In genomic region chr6:128690063-128690462, GRCh38 we compare ENCODE assay signal across 25 cellular contexts.
"Had no signal": no experiment of that assay in that cellular context is flagged by ENCODE, and none has a peak within 500 bp of the region (broad histone marks: within the 10 kb centered on the region; RNA-seq: fewer than 3 reads in every experiment).

No MANE protein-coding gene starts in this region.

- H3K4me1 ChIP-seq: neural progenitor cell, parathyroid adenoma, psoas muscle, right lobe of liver, tibial nerve, vagina had no signal

- H3K4me3 ChIP-seq: hepatocyte, lung, neural progenitor cell, psoas muscle, right lobe of liver, smooth muscle cell, tibial nerve, vagina had no signal

- H3K27me3 ChIP-seq: hepatocyte, neural progenitor cell, neutrophil, right lobe of liver, tibial nerve, vagina had no signal

- DNase-seq: islet precursor cell; mesendoderm; naive B cell; natural killer cell; nephron progenitor cell; occipital lobe; psoas muscle; right lobe of liver; stimulated activated CD4-positive, alpha-beta T cell treated with anti-CD3 and anti-CD28 coated beads, Interleukin-1b, Interleukin-23, amount 100 ng/mL, for 48 hours; stimulated activated CD4-positive, alpha-beta T cell treated with anti-CD3 and anti-CD28 coated beads, Interleukin-2, amount 100 ng/mL, for 48 hours; stimulated activated CD4-positive, alpha-beta T cell treated with anti-CD3 and anti-CD28 coated beads, Interleukin-4, amount 100 ng/mL, for 4 hours; stimulated activated CD8-positive, alpha-beta memory T cell treated with anti-CD3 and anti-CD28 coated beads, Interleukin-4, amount 100 ng/mL, for 48 hours; stimulated activated naive CD4-positive, alpha-beta T cell treated with Interleukin-2 at 50 U/mL for 16 hours; stimulated activated naive CD8-positive, alpha-beta T cell treated with anti-CD3 and anti-CD28 coated beads, Interleukin-15, amount 100 ng/mL, for 72 hours; substantia nigra had no signal

- H3K9me3 ChIP-seq: neutrophil, right lobe of liver, vagina had no signal

- H3K36me3 ChIP-seq: neural progenitor cell, neutrophil, right lobe of liver, tibial nerve, vagina had no signal

- H3K27ac ChIP-seq: hepatocyte, neural progenitor cell, neutrophil, parathyroid adenoma, psoas muscle, right lobe of liver, tibial nerve, vagina had no signal

- ATAC-seq: left lobe of liver; natural killer cell; psoas muscle; right lobe of liver; stimulated activated memory B cell treated with anti-CD40 and anti-IgM and Interleukin-4, amounts not matched to agents 10 μg/mL and 1 μg/mL and 100 μg/mL, for 72 hours; stimulated activated naive CD8-positive, alpha-beta T cell treated with anti-CD3 and anti-CD28 coated beads, Interleukin-15, amount 100 ng/mL, for 72 hours had no signal
